In the genomic region with DNA sequence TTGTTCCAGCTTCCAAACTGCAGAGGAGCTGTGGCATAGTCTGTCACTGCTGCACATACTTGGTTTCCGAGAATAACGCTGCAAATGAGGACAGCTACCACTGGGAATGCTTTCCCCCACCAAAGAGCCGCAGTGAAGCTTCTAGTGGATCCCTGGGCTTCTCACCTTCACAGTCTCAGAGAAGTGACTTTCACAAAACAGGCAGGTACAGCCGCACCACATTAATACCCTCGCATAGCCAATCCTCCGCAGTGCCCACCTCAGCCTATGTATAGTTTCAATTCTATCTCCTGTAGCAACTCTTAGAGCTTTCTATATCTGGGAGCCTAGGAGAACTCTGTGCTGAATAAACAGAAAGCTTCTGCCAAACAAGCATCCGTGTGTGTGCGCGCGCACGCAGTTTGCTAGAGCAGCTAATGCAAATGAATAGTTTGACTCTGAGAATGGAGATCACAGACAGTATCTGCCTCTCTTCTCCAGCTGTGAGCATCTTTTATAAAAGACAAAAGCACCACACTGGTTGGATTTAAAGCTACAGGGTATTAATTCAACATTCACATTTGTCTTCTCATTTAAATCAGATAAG, we compare ENCODE assay signal across 8 cellular contexts.
DNase-seq lines count a peak whose midpoint lies in the region; ATAC-seq and TF ChIP-seq lines count a peak whose summit lies in the region.

No MANE protein-coding gene starts in this region.

- H3K4me3 ChIP-seq in colonic mucosa (no peak overlapping the region), thoracic aorta (peak overlapping the region; percentile 56)

- intact Hi-C loops in colonic mucosa (cut with DNase I) = no loop called here

- no peaks in the 10 kb centered on the region for H3K36me3 ChIP-seq in colonic mucosa
- no peaks in the 10 kb centered on the region for H3K36me3 ChIP-seq in thoracic aorta

- H3K4me1 ChIP-seq in colonic mucosa (no peaks in the 10 kb centered on the region), thoracic aorta (ENCODE audit: control insufficient read depth in 1 of 2, low read depth in 2 of 2) (peaks cover 0 to 31% of the 10 kb centered on the region in 2 donors)

- no peaks in the 10 kb centered on the region for H3K9me3 ChIP-seq in colonic mucosa
- no peaks in the 10 kb centered on the region for H3K9me3 ChIP-seq in thoracic aorta

- H3K27ac ChIP-seq in colonic mucosa (no peak overlapping the region), thoracic aorta (no peak overlapping the region)

- H3K27me3 ChIP-seq in colonic mucosa (no peaks in the 10 kb centered on the region), thoracic aorta (replicated peaks; ENCODE audit: insufficient read depth) (no peaks in the 10 kb centered on the region)

- DNase-seq in NCI-H2081 (lab: John Stamatoyannopoulos, UW) (peak; percentile 86 to 95), colonic mucosa (peak; percentile 28), left lobe of liver (ENCODE audit: low spot score) (peak; percentile 87), thoracic aorta (ENCODE audit: low spot score) (peak; percentile 15)
- no peak for DNase-seq in activated CD4-positive, CD25-positive, alpha-beta regulatory T cell (lab: John Stamatoyannopoulos, UW)

- H3K9ac ChIP-seq in colonic mucosa (ENCODE audit: low read depth in 2 of 2, low read length in 2 of 2) = no peak overlapping the region

- ATAC-seq in left lobe of liver (peak; percentile 88), thoracic aorta (ENCODE audit: insufficient number of reproducible peaks, low FRiP score, low read depth) (no peak), GM19324 (IDR thresholded peaks at IDR 0.05; ENCODE audit: low FRiP score, unreplicated experiment) (no peak), GM19452 (IDR thresholded peaks at IDR 0.05; ENCODE audit: unreplicated experiment) (no peak), GM18519 (IDR thresholded peaks at IDR 0.05; ENCODE audit: low FRiP score, unreplicated experiment) (no peak)

- TF ChIP-seq CTCF in colonic mucosa (IDR thresholded peaks at IDR 0.05) = no peak
- no peak for TF ChIP-seq CTCF in thoracic aorta (IDR thresholded peaks at IDR 0.05)

Comparison
In these comparisons a context has a peak if more than half of its experiments do, and no peak if none do; other contexts are left out.
1. DNase-seq: peak in NCI-H2081 (2 of 2), colonic mucosa (single experiment), left lobe of liver (single experiment) and thoracic aorta (single experiment); none in activated CD4-positive, CD25-positive, alpha-beta regulatory T cell (0 of 4).